ENCODE assay signal across 11 cellular contexts in genomic region chr4:99029018-99029735, GRCh38. TPM values are rescaled to one million over a fixed set of nuclear protein-coding genes. Genes with fewer than 3 reads are reported as not detected.
DNase-seq lines count a peak whose midpoint lies in the region; ATAC-seq and TF ChIP-seq lines count a peak whose summit lies in the region.
"Had no signal": no experiment of that assay in that cellular context is flagged by ENCODE, and none has a peak within 500 bp of the region (broad histone marks: within the 10 kb centered on the region; RNA-seq: fewer than 3 reads in every experiment).

No MANE protein-coding gene starts in this region.

- H3K27ac ChIP-seq in CD4-positive, alpha-beta T cell (ENCODE audit: low read depth, low read length) = no peak overlapping the region
- H3K27ac ChIP-seq in PC-3 (ENCODE audit: low read length) (no peak overlapping the region), psoas muscle (no peak overlapping the region)

- no peak overlapping the region for H3K4me2 ChIP-seq in PC-3 (ENCODE audit: low read length)

- H3K79me2 ChIP-seq in PC-3 (ENCODE audit: low read length) = peaks cover 63% of the 10 kb centered on the region

- intact Hi-C loops in CD4-positive, alpha-beta T cell (cut with DNase I, micrococcal nuclease) = no loop called here
- intact Hi-C loops in PC-3 (cut with micrococcal nuclease) (no loop called here), psoas muscle (cut with DNase I) (no loop called here)

- no peak overlapping the region for H3K4me3 ChIP-seq in PC-3 (ENCODE audit: low read length)
- no peak overlapping the region for H3K4me3 ChIP-seq in psoas muscle

- H3K9ac ChIP-seq in PC-3 (ENCODE audit: low read length) = no peak overlapping the region

- peaks cover 4% of the 10 kb centered on the region; the same call in 1 of the 2 replicates for H4K20me1 ChIP-seq in PC-3 (ENCODE audit: low read length)

- H3K36me3 Mint-ChIP-seq in CD4-positive, alpha-beta T cell (ENCODE audit: low read depth) = peaks cover 44% of the 10 kb centered on the region

- TF ChIP-seq CTCF in CD4-positive, alpha-beta T cell (IDR thresholded peaks at IDR 0.05) = no peak
- TF ChIP-seq CTCF in PC-3 (conservative IDR thresholded peaks at IDR 0.05; ENCODE audit: low read depth, low read length) (no peak), psoas muscle (IDR thresholded peaks at IDR 0.05) (no peak)

- no peaks in the 10 kb centered on the region for H3K27me3 Mint-ChIP-seq in CD4-positive, alpha-beta T cell

- H2AFZ ChIP-seq in PC-3 (ENCODE audit: low read length) = no peak overlapping the region

- no peak overlapping the region for H3K4me3 Mint-ChIP-seq in CD4-positive, alpha-beta T cell

- no TSS peak for BruUV-seq in PC-3 (replicated peaks; lab: Mats Ljungman, UMichigan)

- peaks cover 74% of the 10 kb centered on the region for H3K4me1 Mint-ChIP-seq in CD4-positive, alpha-beta T cell (ENCODE audit: low read depth)

- no peaks in the 10 kb centered on the region for H3F3A ChIP-seq in PC-3 (ENCODE audit: low read length, unreplicated experiment)

- peaks cover 4% of the 10 kb centered on the region for H3K36me3 ChIP-seq in PC-3 (ENCODE audit: low read depth, low read length)
- no peaks in the 10 kb centered on the region for H3K36me3 ChIP-seq in psoas muscle (ENCODE audit: insufficient read depth in 1 of 2, low read depth in 1 of 2)

- H3K9me3 ChIP-seq in CD4-positive, alpha-beta T cell (ENCODE audit: control insufficient read depth, low read length) = no peaks in the 10 kb centered on the region
- no peaks in the 10 kb centered on the region for H3K9me3 ChIP-seq in PC-3 (ENCODE audit: low read length)
- H3K9me3 ChIP-seq in psoas muscle = no peaks in the 10 kb centered on the region

- no peaks in the 10 kb centered on the region for H3K9me3 Mint-ChIP-seq in CD4-positive, alpha-beta T cell

- no peak for DNase-seq in CD4-positive, alpha-beta T cell
- DNase-seq in glomerular visceral epithelial cell (ENCODE audit: extremely low spot score) (peak; percentile 21), HUDEP-2 (lab: John Stamatoyannopoulos, UW; ENCODE audit: unreplicated experiment in 76 of 76) (no peak), PC-3 (no peak), psoas muscle (no peak), T1000 (lab: John Stamatoyannopoulos, UW) (no peak)
- DNase-seq: AML-193, amygdala, NCI-H526 had no signal

- CTCF ChIA-PET in CD4-positive, alpha-beta T cell (lab: Charles Lee) = interaction anchor here (1.1 to 2.0 kb wide), 5 partner anchors 12 to 34 kb away, joined by 3 to 11 read pairs (median 3); partner anchors contain the start of gene METAP1
- CTCF ChIA-PET in PC-3 (lab: Charles Lee) = interaction anchor here (1.6 kb wide), 1 partner anchor 34 kb away, joined by 5 read pairs; the partner anchor contains the start of gene METAP1

- WGBS in psoas muscle, 3 donors = 0 to 81% (median 63%) methylated on average over 1 of the region's 1 CpG

- no peaks in the 10 kb centered on the region; the same call in 1 of the 2 replicates for H3K4me1 ChIP-seq in PC-3 (ENCODE audit: insufficient read depth, low read length)
- H3K4me1 ChIP-seq in psoas muscle = peaks cover 11% of the 10 kb centered on the region

- POLR2A ChIA-PET in CD4-positive, alpha-beta T cell (lab: Charles Lee) = interaction anchor here (1.0 to 1.6 kb wide), 3 partner anchors 34 to 768 kb away, joined by 3 to 7 read pairs (median 7); partner anchors contain the start of genes ADH5, METAP1 and RAP1GDS1
- POLR2A ChIA-PET in PC-3 (lab: Charles Lee; ENCODE audit: unreplicated experiment) = no interaction called here

- ATAC-seq in CD4-positive, alpha-beta T cell (ENCODE audit: poor library complexity) = no peak
- ATAC-seq in GM19455 (IDR thresholded peaks at IDR 0.05; ENCODE audit: unreplicated experiment) = peak; percentile 51
- peak; percentile 43 for ATAC-seq in HG03378 (IDR thresholded peaks at IDR 0.05; ENCODE audit: unreplicated experiment)
- no peak for ATAC-seq in PC-3
- no peak for ATAC-seq in psoas muscle

- H3K27ac Mint-ChIP-seq in CD4-positive, alpha-beta T cell = peak overlapping the region; percentile 0

- no peaks in the 10 kb centered on the region for H3K27me3 ChIP-seq in CD4-positive, alpha-beta T cell (ENCODE audit: control insufficient read depth, insufficient read depth, low read length)
- H3K27me3 ChIP-seq in PC-3 (ENCODE audit: low read length) (no peaks in the 10 kb centered on the region), psoas muscle (ENCODE audit: insufficient read depth in 3 of 3, low read length in 2 of 3) (no peaks in the 10 kb centered on the region)

- H3K9me2 ChIP-seq in PC-3 (replicated peaks; ENCODE audit: low read length) = no peaks in the 10 kb centered on the region

RNA-seq across cellular contexts. Expression of gene METAP1, which starts 33.7 kb away (rescaled TPM):
- 10 to 100 TPM; 25.1 to 26.6 TPM for total RNA-seq in CD4-positive, alpha-beta T cell
- total RNA-seq in PC-3 (2014; rRNA removed) = 53.9 and 54.8 TPM in 2 replicates
- 10 to 100 TPM; 18.2 to 36.9 (median 30.0) TPM for total RNA-seq in psoas muscle
- 10 to 100 TPM; 17.1 to 26.4 (median 23.4) TPM for polyA plus RNA-seq in psoas muscle

RNA-seq across cellular contexts. Expression of gene ADH5, which starts 59.4 kb away (rescaled TPM):
- 10 to 100 TPM; 49.1 to 52.0 TPM for total RNA-seq in CD4-positive, alpha-beta T cell
- total RNA-seq in PC-3 (2014; rRNA removed) (83.1 and 94.5 TPM in 2 replicates), psoas muscle (10 to 100 TPM; 59.8 to 96.3 (median 70.6) TPM)
- 100 to 1,000 TPM in 1 of 3 donors, 10 to 100 TPM in 2; 64.1 to 108 (median 87.0) TPM for polyA plus RNA-seq in psoas muscle

Comparison
In these comparisons a context has a peak if more than half of its experiments do, and no peak if none do; other contexts are left out.
1. ATAC-seq: peak in GM19455 (single experiment) and HG03378 (single experiment); none in CD4-positive, alpha-beta T cell (single experiment), PC-3 (single experiment) and psoas muscle (0 of 4).